13 cellular contexts compared by ENCODE assay signal in genomic region chr14:34650786-34651584, GRCh38. TPM values are rescaled to one million over a fixed set of nuclear protein-coding genes. Genes with fewer than 3 reads are reported as not detected.
DNase-seq lines count a peak whose midpoint lies in the region; ATAC-seq and TF ChIP-seq lines count a peak whose summit lies in the region.
"Had no signal": no experiment of that assay in that cellular context is flagged by ENCODE, and none has a peak within 500 bp of the region (broad histone marks: within the 10 kb centered on the region; RNA-seq: fewer than 3 reads in every experiment).

No MANE protein-coding gene starts in this region.

- peaks cover 31% of the 10 kb centered on the region for H3K4me1 Mint-ChIP-seq in HFFc6 (ENCODE audit: low read depth)

- no peaks in the 10 kb centered on the region; the same call in none of the 2 replicates for H3K27me3 Mint-ChIP-seq in HFFc6 (ENCODE audit: insufficient read depth)

- no peak for TF ChIP-seq CTCF in HFFc6 (IDR thresholded peaks at IDR 0.05)

- H3K9me3 Mint-ChIP-seq in HFFc6, result peaks cover 5% of the 10 kb centered on the region

- peak; percentile 93 for DNase-seq in A172 (ENCODE audit: low spot score)
- peak; percentile 99 for DNase-seq in HFFc6
- DNase-seq in astrocyte of the hippocampus (ENCODE audit: low read depth, low spot score), result peak; percentile 94
- peak; percentile 95 for DNase-seq in kidney glomerular epithelial cell (lab: John Stamatoyannopoulos, UW)
- DNase-seq in substantia nigra (lab: John Stamatoyannopoulos, UW), result no peak
- DNase-seq in activated T-cell treated with anti-CD3 and anti-CD28 coated beads, Interleukin-2, amount 50 U/mL, for 1 hour, result no peak
- DNase-seq: effector CD8-positive, alpha-beta T cell; midbrain; MM.1S; SHP77 had no signal

- H3K27ac Mint-ChIP-seq in HFFc6, result peak overlapping the region; percentile 99; the same call in 1 of the 2 replicates

- peak overlapping the region; percentile 87 for H3K4me3 Mint-ChIP-seq in HFFc6

- ATAC-seq in GM21723 (IDR thresholded peaks at IDR 0.05; ENCODE audit: unreplicated experiment) (no peak), HG03108 (IDR thresholded peaks at IDR 0.05; ENCODE audit: unreplicated experiment) (no peak)

- no peak overlapping the region for H3K27ac ChIP-seq in substantia nigra (ENCODE audit: low read depth, low read length, poor library complexity, severe bottlenecking)
- H3K27ac ChIP-seq: C4-2B had no signal

- H3K36me3 Mint-ChIP-seq in HFFc6 (ENCODE audit: low read depth), result peaks cover 5% of the 10 kb centered on the region; the same call in 1 of the 2 replicates

RNA-seq across cellular contexts. Expression of gene SNX6, which starts 21.0 kb away (rescaled TPM):
- total RNA-seq in A172 (2014; rRNA removed; shearing (Covaris generic)), result 106 and 155 TPM in 2 replicates
- 100 to 1,000 TPM; 117 to 138 (median 130) TPM for total RNA-seq in HFFc6 (2021; fragmentation: NEBNext Ultra II Directional; extraction: Animal tissue kit (Norgen Biotek cat#: 25700))

Comparison
In these comparisons a context has a peak if more than half of its experiments do, and no peak if none do; other contexts are left out.
1. DNase-seq: peak in A172 (single experiment), HFFc6 (single experiment), astrocyte of the hippocampus (single experiment) and kidney glomerular epithelial cell (single experiment); none in substantia nigra (0 of 49) and activated T-cell treated with anti-CD3 and anti-CD28 coated beads, Interleukin-2, amount 50 U/mL, for 1 hour (single experiment).